Comparison of ENCODE assay signal across 1 cellular context in the genomic region with DNA sequence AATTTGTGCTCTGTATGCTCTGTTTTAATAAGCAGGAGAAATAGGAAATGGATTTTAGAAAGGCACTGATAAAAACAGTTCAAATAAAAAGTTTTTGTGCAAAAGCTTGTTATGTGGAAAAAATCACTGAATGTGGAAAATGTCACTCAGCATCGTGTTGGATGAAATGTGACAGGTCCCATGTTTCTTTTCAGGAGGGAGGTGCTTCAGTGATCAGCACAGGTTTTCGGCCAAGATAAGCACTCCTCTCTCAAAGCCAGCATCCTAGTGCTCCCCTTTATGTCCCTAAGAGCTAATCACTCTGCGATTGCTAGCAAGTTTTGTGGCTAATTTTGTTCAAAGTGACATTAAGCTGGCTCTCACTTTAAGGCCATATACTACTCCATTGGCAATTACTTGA.
TF ChIP-seq lines count a peak whose summit lies in the region.

No MANE protein-coding gene starts in this region.

TF ChIP-seq in K562, 482 proteins besides CTCF, POLR2A, EP300 and RAD21 (continued from another document):
- TF ChIP-seq, protein P1, sequence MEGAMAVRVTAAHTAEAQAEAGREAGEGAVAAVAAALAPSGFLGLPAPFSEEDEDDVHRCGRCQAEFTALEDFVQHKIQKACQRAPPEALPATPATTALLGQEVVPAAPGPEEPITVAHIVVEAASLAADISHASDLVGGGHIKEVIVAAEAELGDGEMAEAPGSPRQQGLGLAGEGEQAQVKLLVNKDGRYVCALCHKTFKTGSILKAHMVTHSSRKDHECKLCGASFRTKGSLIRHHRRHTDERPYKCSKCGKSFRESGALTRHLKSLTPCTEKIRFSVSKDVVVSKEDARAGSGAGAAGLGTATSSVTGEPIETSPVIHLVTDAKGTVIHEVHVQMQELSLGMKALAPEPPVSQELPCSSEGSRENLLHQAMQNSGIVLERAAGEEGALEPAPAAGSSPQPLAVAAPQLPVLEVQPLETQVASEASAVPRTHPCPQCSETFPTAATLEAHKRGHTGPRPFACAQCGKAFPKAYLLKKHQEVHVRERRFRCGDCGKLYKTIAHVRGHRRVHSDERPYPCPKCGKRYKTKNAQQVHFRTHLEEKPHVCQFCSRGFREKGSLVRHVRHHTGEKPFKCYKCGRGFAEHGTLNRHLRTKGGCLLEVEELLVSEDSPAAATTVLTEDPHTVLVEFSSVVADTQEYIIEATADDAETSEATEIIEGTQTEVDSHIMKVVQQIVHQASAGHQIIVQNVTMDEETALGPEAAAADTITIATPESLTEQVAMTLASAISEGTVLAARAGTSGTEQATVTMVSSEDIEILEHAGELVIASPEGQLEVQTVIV (CRISPR knock-in tag; IDR thresholded peaks at IDR 0.05; ENCODE audit: borderline replicate concordance) = no peak
- TF ChIP-seq TAL1 (IDR thresholded peaks at IDR 0.05) = peak; percentile 47; the same call in 1 of the 2 replicates
- TF ChIP-seq, protein P2, sequence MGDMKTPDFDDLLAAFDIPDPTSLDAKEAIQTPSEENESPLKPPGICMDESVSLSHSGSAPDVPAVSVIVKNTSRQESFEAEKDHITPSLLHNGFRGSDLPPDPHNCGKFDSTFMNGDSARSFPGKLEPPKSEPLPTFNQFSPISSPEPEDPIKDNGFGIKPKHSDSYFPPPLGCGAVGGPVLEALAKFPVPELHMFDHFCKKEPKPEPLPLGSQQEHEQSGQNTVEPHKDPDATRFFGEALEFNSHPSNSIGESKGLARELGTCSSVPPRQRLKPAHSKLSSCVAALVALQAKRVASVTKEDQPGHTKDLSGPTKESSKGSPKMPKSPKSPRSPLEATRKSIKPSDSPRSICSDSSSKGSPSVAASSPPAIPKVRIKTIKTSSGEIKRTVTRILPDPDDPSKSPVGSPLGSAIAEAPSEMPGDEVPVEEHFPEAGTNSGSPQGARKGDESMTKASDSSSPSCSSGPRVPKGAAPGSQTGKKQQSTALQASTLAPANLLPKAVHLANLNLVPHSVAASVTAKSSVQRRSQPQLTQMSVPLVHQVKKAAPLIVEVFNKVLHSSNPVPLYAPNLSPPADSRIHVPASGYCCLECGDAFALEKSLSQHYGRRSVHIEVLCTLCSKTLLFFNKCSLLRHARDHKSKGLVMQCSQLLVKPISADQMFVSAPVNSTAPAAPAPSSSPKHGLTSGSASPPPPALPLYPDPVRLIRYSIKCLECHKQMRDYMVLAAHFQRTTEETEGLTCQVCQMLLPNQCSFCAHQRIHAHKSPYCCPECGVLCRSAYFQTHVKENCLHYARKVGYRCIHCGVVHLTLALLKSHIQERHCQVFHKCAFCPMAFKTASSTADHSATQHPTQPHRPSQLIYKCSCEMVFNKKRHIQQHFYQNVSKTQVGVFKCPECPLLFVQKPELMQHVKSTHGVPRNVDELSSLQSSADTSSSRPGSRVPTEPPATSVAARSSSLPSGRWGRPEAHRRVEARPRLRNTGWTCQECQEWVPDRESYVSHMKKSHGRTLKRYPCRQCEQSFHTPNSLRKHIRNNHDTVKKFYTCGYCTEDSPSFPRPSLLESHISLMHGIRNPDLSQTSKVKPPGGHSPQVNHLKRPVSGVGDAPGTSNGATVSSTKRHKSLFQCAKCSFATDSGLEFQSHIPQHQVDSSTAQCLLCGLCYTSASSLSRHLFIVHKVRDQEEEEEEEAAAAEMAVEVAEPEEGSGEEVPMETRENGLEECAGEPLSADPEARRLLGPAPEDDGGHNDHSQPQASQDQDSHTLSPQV (IDR thresholded peaks at IDR 0.05) = no peak
- no peak for TF ChIP-seq MTA2 (IDR thresholded peaks at IDR 0.05; ENCODE audit: low read depth)
- no peak for TF ChIP-seq MTA1 (IDR thresholded peaks at IDR 0.05; ENCODE audit: borderline replicate concordance)
- TF ChIP-seq RFX1 (IDR thresholded peaks at IDR 0.05) = no peak
- TF ChIP-seq, protein P3, sequence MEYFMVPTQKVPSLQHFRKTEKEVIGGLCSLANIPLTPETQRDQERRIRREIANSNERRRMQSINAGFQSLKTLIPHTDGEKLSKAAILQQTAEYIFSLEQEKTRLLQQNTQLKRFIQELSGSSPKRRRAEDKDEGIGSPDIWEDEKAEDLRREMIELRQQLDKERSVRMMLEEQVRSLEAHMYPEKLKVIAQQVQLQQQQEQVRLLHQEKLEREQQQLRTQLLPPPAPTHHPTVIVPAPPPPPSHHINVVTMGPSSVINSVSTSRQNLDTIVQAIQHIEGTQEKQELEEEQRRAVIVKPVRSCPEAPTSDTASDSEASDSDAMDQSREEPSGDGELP (CRISPR knock-in tag; IDR thresholded peaks at IDR 0.05; ENCODE audit: borderline replicate concordance) = no peak
- peak; percentile 31 to 54; a peak in 2 of 4 replicates for TF ChIP-seq KDM1A (IDR thresholded peaks at IDR 0.05)
- TF ChIP-seq ZNF263 (CRISPR knock-in tag; IDR thresholded peaks at IDR 0.05; ENCODE audit: borderline replicate concordance) = peak; percentile 89
- no peak for TF ChIP-seq ZNF766 (CRISPR knock-in tag; conservative IDR thresholded peaks at IDR 0.05)
- peak in 1 of 2 experiments; percentile 77; a peak in 1 of 4 replicates for TF ChIP-seq RCOR1 (IDR thresholded peaks at IDR 0.05; ENCODE audit: borderline replicate concordance in 1 of 2, low read depth in 2 of 2, low read length in 2 of 2)
- TF ChIP-seq, protein P4, sequence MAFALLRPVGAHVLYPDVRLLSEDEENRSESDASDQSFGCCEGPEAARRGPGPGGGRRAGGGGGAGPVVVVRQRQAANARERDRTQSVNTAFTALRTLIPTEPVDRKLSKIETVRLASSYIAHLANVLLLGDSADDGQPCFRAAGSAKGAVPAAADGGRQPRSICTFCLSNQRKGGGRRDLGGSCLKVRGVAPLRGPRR (CRISPR knock-in tag; IDR thresholded peaks at IDR 0.05) = no peak
- TF ChIP-seq HDAC1 (IDR thresholded peaks at IDR 0.05) = 0 out of 4 replicates have a peak, but pooled peaks of 1 of the 2 experiments have one; percentile 14
- TF ChIP-seq, protein P5, sequence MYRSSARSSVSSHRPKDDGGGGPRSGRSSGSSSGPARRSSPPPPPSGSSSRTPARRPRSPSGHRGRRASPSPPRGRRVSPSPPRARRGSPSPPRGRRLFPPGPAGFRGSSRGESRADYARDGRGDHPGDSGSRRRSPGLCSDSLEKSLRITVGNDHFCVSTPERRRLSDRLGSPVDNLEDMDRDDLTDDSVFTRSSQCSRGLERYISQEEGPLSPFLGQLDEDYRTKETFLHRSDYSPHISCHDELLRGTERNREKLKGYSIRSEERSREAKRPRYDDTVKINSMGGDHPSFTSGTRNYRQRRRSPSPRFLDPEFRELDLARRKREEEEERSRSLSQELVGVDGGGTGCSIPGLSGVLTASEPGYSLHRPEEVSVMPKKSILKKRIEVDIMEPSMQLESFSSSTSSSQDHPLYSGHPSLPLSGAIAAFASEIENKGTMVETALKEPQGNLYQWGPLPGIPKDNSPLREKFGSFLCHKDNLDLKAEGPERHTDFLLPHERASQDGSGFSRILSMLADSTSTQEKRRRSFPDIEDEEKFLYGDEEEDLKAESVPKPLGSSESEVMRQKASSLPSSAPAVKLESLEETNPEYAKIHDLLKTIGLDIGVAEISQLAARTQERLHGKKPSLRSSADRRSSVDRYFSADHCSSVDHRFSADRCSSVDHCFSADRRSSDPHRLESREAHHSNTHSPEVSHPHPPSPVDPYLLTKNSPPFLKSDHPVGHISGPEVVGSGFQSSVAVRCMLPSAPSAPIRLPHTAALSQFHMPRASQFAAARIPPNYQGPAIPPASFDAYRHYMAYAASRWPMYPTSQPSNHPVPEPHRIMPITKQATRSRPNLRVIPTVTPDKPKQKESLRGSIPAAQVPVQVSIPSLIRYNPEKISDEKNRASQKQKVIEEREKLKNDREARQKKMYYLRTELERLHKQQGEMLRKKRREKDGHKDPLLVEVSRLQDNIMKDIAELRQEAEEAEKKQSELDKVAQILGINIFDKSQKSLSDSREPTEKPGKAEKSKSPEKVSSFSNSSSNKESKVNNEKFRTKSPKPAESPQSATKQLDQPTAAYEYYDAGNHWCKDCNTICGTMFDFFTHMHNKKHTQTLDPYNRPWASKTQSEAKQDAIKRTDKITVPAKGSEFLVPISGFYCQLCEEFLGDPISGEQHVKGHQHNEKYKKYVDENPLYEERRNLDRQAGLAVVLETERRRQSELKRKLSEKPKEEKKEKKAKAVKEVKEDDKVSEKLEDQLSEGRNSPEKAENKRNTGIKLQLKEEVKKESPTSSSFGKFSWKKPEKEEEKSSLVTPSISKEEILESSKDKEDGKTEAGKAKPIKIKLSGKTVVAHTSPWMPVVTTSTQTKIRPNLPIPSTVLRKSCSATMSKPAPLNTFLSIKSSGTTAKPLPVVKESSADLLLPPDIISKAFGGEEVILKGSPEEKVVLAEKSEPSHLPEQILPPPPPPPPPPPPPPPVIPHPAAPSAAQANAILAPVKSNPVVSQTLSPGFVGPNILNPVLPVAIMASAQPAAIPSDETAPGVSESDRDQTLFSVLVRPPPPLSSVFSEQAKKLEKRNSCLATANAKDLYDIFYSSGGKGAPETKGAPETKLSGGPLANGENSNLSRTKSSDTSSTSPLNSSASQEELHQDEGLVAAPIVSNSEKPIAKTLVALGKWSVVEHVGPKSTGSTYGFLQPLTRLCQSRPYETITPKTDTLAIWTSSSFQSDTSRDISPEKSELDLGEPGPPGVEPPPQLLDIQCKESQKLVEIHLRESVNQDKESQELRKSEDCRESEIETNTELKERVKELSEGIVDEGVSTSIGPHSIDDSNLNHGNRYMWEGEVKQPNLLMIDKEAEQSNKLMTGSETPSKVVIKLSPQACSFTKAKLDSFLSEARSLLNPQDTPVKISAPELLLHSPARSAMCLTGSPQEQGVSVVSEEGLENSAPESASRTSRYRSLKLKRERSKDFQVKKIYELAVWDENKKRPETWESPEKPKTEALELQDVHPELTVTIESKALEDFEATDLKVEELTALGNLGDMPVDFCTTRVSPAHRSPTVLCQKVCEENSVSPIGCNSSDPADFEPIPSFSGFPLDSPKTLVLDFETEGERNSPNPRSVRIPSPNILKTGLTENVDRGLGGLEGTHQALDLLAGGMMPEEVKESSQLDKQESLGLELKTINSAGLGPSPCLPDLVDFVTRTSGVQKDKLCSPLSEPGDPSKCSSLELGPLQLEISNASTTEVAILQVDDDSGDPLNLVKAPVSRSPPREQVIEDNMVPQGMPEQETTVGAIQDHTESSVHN (IDR thresholded peaks at IDR 0.05; ENCODE audit: borderline replicate concordance in 1 of 2, low read depth in 1 of 2) = no peak
- TF ChIP-seq, protein P6, sequence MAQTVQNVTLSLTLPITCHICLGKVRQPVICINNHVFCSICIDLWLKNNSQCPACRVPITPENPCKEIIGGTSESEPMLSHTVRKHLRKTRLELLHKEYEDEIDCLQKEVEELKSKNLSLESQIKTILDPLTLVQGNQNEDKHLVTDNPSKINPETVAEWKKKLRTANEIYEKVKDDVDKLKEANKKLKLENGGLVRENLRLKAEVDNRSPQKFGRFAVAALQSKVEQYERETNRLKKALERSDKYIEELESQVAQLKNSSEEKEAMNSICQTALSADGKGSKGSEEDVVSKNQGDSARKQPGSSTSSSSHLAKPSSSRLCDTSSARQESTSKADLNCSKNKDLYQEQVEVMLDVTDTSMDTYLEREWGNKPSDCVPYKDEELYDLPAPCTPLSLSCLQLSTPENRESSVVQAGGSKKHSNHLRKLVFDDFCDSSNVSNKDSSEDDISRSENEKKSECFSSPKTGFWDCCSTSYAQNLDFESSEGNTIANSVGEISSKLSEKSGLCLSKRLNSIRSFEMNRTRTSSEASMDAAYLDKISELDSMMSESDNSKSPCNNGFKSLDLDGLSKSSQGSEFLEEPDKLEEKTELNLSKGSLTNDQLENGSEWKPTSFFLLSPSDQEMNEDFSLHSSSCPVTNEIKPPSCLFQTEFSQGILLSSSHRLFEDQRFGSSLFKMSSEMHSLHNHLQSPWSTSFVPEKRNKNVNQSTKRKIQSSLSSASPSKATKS (CRISPR knock-in tag; IDR thresholded peaks at IDR 0.05) = no peak
- no peak for TF ChIP-seq CEBPB (tag; IDR thresholded peaks at IDR 0.05)
TF ChIP-seq in K562: peak in this region for 13.
